In the genomic region with DNA sequence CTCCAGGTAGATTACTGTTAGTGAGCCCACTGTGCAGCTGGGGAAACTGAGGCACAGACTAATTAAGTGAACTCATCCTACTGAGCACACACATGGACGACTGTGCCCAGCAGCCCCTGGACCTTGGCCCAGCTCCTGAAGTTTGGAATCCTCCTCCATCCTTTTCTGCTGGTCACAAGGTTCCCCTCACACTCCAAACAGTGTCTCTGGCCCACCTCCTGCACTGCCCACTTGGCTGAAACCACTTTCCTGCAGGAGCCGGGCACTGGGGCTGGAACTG, we compare ENCODE assay signal across 10 cellular contexts. TPM values are rescaled to one million over a fixed set of nuclear protein-coding genes. Genes with fewer than 3 reads are reported as not detected.
DNase-seq lines count a peak whose midpoint lies in the region; ATAC-seq, FAIRE-seq and TF ChIP-seq lines count a peak whose summit lies in the region.
"Had no signal": no experiment of that assay in that cellular context is flagged by ENCODE, and none has a peak within 500 bp of the region (broad histone marks: within the 10 kb centered on the region; RNA-seq: fewer than 3 reads in every experiment).

No MANE protein-coding gene starts in this region.

- no peak overlapping the region for H2BK5ac ChIP-seq in H1 (ENCODE audit: low read depth, low read length)

- TF ChIP-seq POLR2A in H1 (IDR thresholded peaks at IDR 0.05; ENCODE audit: control extremely low read depth in 1 of 2, low read depth in 2 of 2, low read length in 2 of 2), result no peak
- TF ChIP-seq POLR2A in uterus (IDR thresholded peaks at IDR 0.05), result no peak

- no peak overlapping the region for H3K56ac ChIP-seq in H1 (replicated peaks; ENCODE audit: insufficient read length, low read depth, low read length)

- H3K36me3 ChIP-seq in right atrium auricular region (no peaks in the 10 kb centered on the region), H1 (ENCODE audit: control insufficient read depth in 2 of 4, insufficient read depth in 4 of 4, low read length in 3 of 4) (no peaks in the 10 kb centered on the region), uterus (no peaks in the 10 kb centered on the region)

- intact Hi-C loops in left ventricle myocardium superior (cut with micrococcal nuclease), result no loop called here
- intact Hi-C loops in uterus (cut with DNase I; ENCODE audit: low total_unique reads), result no loop called here

- H2AK5ac ChIP-seq in H1 (ENCODE audit: low read depth, low read length), result 0 out of 2 replicates have a peak overlapping the region, but pooled peaks have one; percentile 48

- FAIRE-seq in H1 (lab: Jason Lieb, UNC), result no peak

- H2BK12ac ChIP-seq in H1 (ENCODE audit: low read depth, low read length), result 0 out of 2 replicates have a peak overlapping the region, but pooled peaks have one; percentile 27

- TF ChIP-seq RAD21 in H1 (IDR thresholded peaks at IDR 0.05 in 1 of 2, conservative IDR thresholded peaks at IDR 0.05 in 1 of 2; ENCODE audit: low read depth in 2 of 2, low read length in 2 of 2), result no peak

- H3K9me3 ChIP-seq in right atrium auricular region (no peaks in the 10 kb centered on the region), H1 (ENCODE audit: insufficient read depth in 2 of 2, low read depth in 1 of 2, low read length in 1 of 2) (no peaks in the 10 kb centered on the region), uterus (no peaks in the 10 kb centered on the region)

- H3K27ac Mint-ChIP-seq in natural killer cell treated with Interleukin-12 subunit alpha and Interleukin-12 subunit beta and Interleukin-15 and Interleukin-18, amount 100 ng/mL, for 72 hours, result peak overlapping the region; percentile 100

- H3K79me2 ChIP-seq in H1 (ENCODE audit: control insufficient read depth in 1 of 2, insufficient read depth in 2 of 2, low read length in 2 of 2), result peaks cover 0 to 6% of the 10 kb centered on the region in 2 experiments; a peak in 2 of 4 replicates

- no peak overlapping the region for H2AFZ ChIP-seq in H1 (ENCODE audit: low read length)

- no peaks in the 10 kb centered on the region for H3K27me3 Mint-ChIP-seq in natural killer cell treated with Interleukin-12 subunit alpha and Interleukin-12 subunit beta and Interleukin-15 and Interleukin-18, amount 100 ng/mL, for 72 hours

- 90% methylated on average over 2 of the region's 2 CpGs; no CpG with 5 or more reads in 1 of the 2 experiments for WGBS in H1 (ENCODE audit: extremely low coverage in 1 of 2, insufficient coverage in 1 of 2, insufficient read length in 1 of 2, insufficient replicate concordance in 2 of 2, low coverage in 1 of 2, low lambda C conversion rate in 2 of 2, missing lambda C conversion rate in 1 of 2), 2 experiments

- ATAC-seq in left ventricle myocardium superior (no peak), HG02642 (IDR thresholded peaks at IDR 0.05; ENCODE audit: poor library complexity, unreplicated experiment) (no peak), GM19452 (IDR thresholded peaks at IDR 0.05; ENCODE audit: unreplicated experiment) (no peak)
- ATAC-seq in natural killer cell treated with Interleukin-12 subunit alpha and Interleukin-12 subunit beta and Interleukin-15 and Interleukin-18, amount 100 ng/mL, for 72 hours, result no peak

- peaks cover 67 to 71% of the 10 kb centered on the region in 2 donors for H3K4me1 Mint-ChIP-seq in natural killer cell treated with Interleukin-12 subunit alpha and Interleukin-12 subunit beta and Interleukin-15 and Interleukin-18, amount 100 ng/mL, for 72 hours (ENCODE audit: low read depth in 2 of 2)

- H3K4me3 Mint-ChIP-seq in natural killer cell treated with Interleukin-12 subunit alpha and Interleukin-12 subunit beta and Interleukin-15 and Interleukin-18, amount 100 ng/mL, for 72 hours, result peak overlapping the region; percentile 93

- no peak for TF ChIP-seq EP300 in H1 (IDR thresholded peaks at IDR 0.05; ENCODE audit: borderline replicate concordance in 1 of 2, low read depth in 2 of 2, low read length in 2 of 2)

- H3K23me2 ChIP-seq in H1 (ENCODE audit: low read depth, low read length), result peaks cover 7% of the 10 kb centered on the region; the same call in 1 of the 2 replicates

- peak overlapping the region; percentile 65; the same call in 1 of the 2 replicates for H4K8ac ChIP-seq in H1 (ENCODE audit: extremely low read depth, insufficient read depth, low read length)

- H3K23ac ChIP-seq in H1 (ENCODE audit: insufficient read length), result no peak overlapping the region

- H3K4me1 ChIP-seq in right atrium auricular region (peaks cover 0 to 82% of the 10 kb centered on the region in 2 donors), H1 (replicated peaks in 1 of 4; ENCODE audit: control insufficient read depth in 3 of 4, insufficient read depth in 4 of 4, low read length in 3 of 4) (peaks cover 16 to 49% (median 41%) of the 10 kb centered on the region in 4 experiments), uterus (peaks cover 0 to 4% of the 10 kb centered on the region in 2 donors)

- no peak overlapping the region for H2BK120ac ChIP-seq in H1 (replicated peaks; ENCODE audit: low read depth, low read length)

- H2BK15ac ChIP-seq in H1 (ENCODE audit: low read length), result peak overlapping the region; percentile 46; the same call in 1 of the 2 replicates

- H3K27me3 ChIP-seq in right atrium auricular region (no peaks in the 10 kb centered on the region), H1 (replicated peaks in 1 of 4; ENCODE audit: control insufficient read depth in 3 of 4, extremely low read depth in 1 of 4, insufficient read depth in 3 of 4, low read length in 3 of 4) (no peaks in the 10 kb centered on the region), uterus (no peaks in the 10 kb centered on the region)

- H3K14ac ChIP-seq in H1 (ENCODE audit: insufficient read length), result no peak overlapping the region

- DNase-seq in right atrium auricular region (ENCODE audit: low spot score) (no peak), left ventricle myocardium superior (no peak), H1 (ENCODE audit: low read depth in 1 of 2, low spot score in 2 of 2) (no peak), uterus (no peak), GM13976 (ENCODE audit: low spot score) (no peak)
- no peak for DNase-seq in natural killer cell treated with Interleukin-12 subunit alpha and Interleukin-12 subunit beta and Interleukin-15 and Interleukin-18, amount 100 ng/mL, for 72 hours (ENCODE audit: low spot score)
- DNase-seq: Karpas-422 had no signal

- H3K18ac ChIP-seq in H1 (ENCODE audit: extremely low read depth, low read length), result no peak overlapping the region

- H3K27ac ChIP-seq in right atrium auricular region (peak overlapping the region; percentile 90 to 94), H1 (ENCODE audit: low read depth, low read length) (no peak overlapping the region), uterus (peak overlapping the region; percentile 42 to 53)

- no peak overlapping the region for H4K91ac ChIP-seq in H1 (replicated peaks; ENCODE audit: insufficient read length, low read length)

- H3K79me1 ChIP-seq in H1 (ENCODE audit: low read depth, low read length), result peaks cover 12% of the 10 kb centered on the region

- no peak overlapping the region for H3K9ac ChIP-seq in H1 (replicated peaks in 1 of 4; ENCODE audit: extremely low read depth in 1 of 4, low read depth in 3 of 4, low read length in 3 of 4)

- H3K4ac ChIP-seq in H1 (replicated peaks; ENCODE audit: insufficient read length, low read depth, low read length), result no peak overlapping the region

- in situ Hi-C loops in GM13976 (cut with MboI; ENCODE audit: low sequenced_read_pairs, unreplicated experiment), result no loop called here

- CTCF ChIA-PET in H1 (lab: Charles Lee; ENCODE audit: partially characterized antibody), result interaction anchor here (0.5 to 20.2 kb wide), 11 partner anchors 10 to 198 kb away, joined by 3 to 446 read pairs (median 3); a partner anchor contains a TSS

- H4K20me1 ChIP-seq in H1 (replicated peaks in 1 of 2; ENCODE audit: control insufficient read depth in 1 of 2, insufficient read depth in 2 of 2, low read length in 2 of 2), result peaks cover 4 to 25% of the 10 kb centered on the region in 2 experiments

- H4K5ac ChIP-seq in H1 (ENCODE audit: insufficient read length, low read depth, low read length), result no peak overlapping the region

- no peaks in the 10 kb centered on the region for H3K36me3 Mint-ChIP-seq in natural killer cell treated with Interleukin-12 subunit alpha and Interleukin-12 subunit beta and Interleukin-15 and Interleukin-18, amount 100 ng/mL, for 72 hours

- TF ChIP-seq CTCF in right atrium auricular region (IDR thresholded peaks at IDR 0.05) (no peak), H1 (IDR thresholded peaks at IDR 0.05; ENCODE audit: control extremely low read depth in 1 of 3, insufficient read depth in 1 of 3, low read depth in 1 of 3, low read length in 3 of 3) (no peak), uterus (IDR thresholded peaks at IDR 0.05) (no peak), GM13976 (IDR thresholded peaks at IDR 0.05; ENCODE audit: borderline replicate concordance, control extremely low read depth, extremely low read depth, insufficient read depth, missing control alignments) (no peak)

- no peaks in the 10 kb centered on the region for H3K9me3 Mint-ChIP-seq in natural killer cell treated with Interleukin-12 subunit alpha and Interleukin-12 subunit beta and Interleukin-15 and Interleukin-18, amount 100 ng/mL, for 72 hours

- POLR2A ChIA-PET in H1 (lab: Charles Lee; ENCODE audit: partially characterized antibody), result interaction anchor here (1.2 kb wide), 1 partner anchor 10 kb away, joined by 3 read pairs; no protein-coding TSS in a partner anchor

- peak overlapping the region in 1 of 2 donors; percentile 18 for H3K4me3 ChIP-seq in right atrium auricular region
- no peak overlapping the region for H3K4me3 ChIP-seq in H1 (ENCODE audit: extremely low read depth in 1 of 4, insufficient read depth in 2 of 4, low read depth in 3 of 4, low read length in 4 of 4)
- no peak overlapping the region for H3K4me3 ChIP-seq in uterus

- peak overlapping the region; percentile 61 for H2BK20ac ChIP-seq in H1 (ENCODE audit: low read length)

- 0 out of 4 replicates have a peak overlapping the region, but pooled peaks of 1 of the 2 experiments have one; percentile 7 for H3K4me2 ChIP-seq in H1 (ENCODE audit: insufficient read depth in 1 of 2, low read depth in 2 of 2, low read length in 2 of 2)

RNA-seq across cellular contexts. Expression of a gene that starts 3.6 kb away (rescaled TPM):
- total RNA-seq in right atrium auricular region, result 10 to 100 TPM; 13.6 to 14.8 TPM
- total RNA-seq in left ventricle myocardium superior, result 17.7 TPM
- 25.9 and 26.2 TPM in 2 replicates for total RNA-seq in H1 (2021; fragmentation: NEBNext Ultra II Directional; extraction: Animal tissue kit (Norgen Biotek cat#: 25700))
- 21.2 and 27.9 TPM in 2 replicates for polyA plus RNA-seq in H1 (2011; rRNA removed)
- 15.5 TPM for polyA plus RNA-seq in H1 (2011; cell fraction: cytosol; rRNA removed)
- polyA plus RNA-seq in H1 (2011; cell fraction: nucleus; rRNA removed), result 46.6 TPM
- polyA plus RNA-seq in H1 (2012, experiment 1 of 2), result 16.4 to 25.4 TPM (median 22.4 TPM) in 4 replicates
- polyA plus RNA-seq in H1 (2012, experiment 2 of 2), result 15.6 TPM
- 30.8 TPM for polyA plus RNA-seq in H1 (2013, experiment 1 of 2)
- polyA plus RNA-seq in H1 (2013, experiment 2 of 2), result 30.3 TPM
- 12.5 and 16.5 TPM in 2 replicates for polyA minus RNA-seq in H1 (2011; rRNA and poly(A)+ RNA removed)
- polyA minus RNA-seq in H1 (2011; cell fraction: cytosol; rRNA and poly(A)+ RNA removed), result 16.4 TPM
- polyA minus RNA-seq in H1 (2011; cell fraction: nucleus; rRNA and poly(A)+ RNA removed), result 22.9 TPM
- total RNA-seq in natural killer cell treated with Interleukin-12 subunit alpha and Interleukin-12 subunit beta and Interleukin-15 and Interleukin-18, amount 100 ng/mL, for 72 hours, result 100 to 1,000 TPM; 156 to 234 TPM
- 10 to 100 TPM in 2 of 4 donors, 1 to 10 TPM in 2; 3.8 to 26.1 (median 8.4) TPM for total RNA-seq in uterus

RNA-seq across cellular contexts. Expression of a gene that starts 30.2 kb away (rescaled TPM):
- total RNA-seq in right atrium auricular region (not detected), left ventricle myocardium superior (not detected), uterus (not detected)
- not detected in 2 replicates for total RNA-seq in H1 (2021; fragmentation: NEBNext Ultra II Directional; extraction: Animal tissue kit (Norgen Biotek cat#: 25700))
- polyA plus RNA-seq in H1 (2011; rRNA removed), result 0.53 and 1.1 TPM in 2 replicates
- polyA plus RNA-seq in H1 (2011; cell fraction: cytosol; rRNA removed), result 0.43 TPM
- polyA plus RNA-seq in H1 (2011; cell fraction: nucleus; rRNA removed), result 1.5 TPM
- polyA plus RNA-seq in H1 (2012, experiment 1 of 2), result 0.46 to 0.76 TPM (median 0.68 TPM) in 4 replicates
- not detected for polyA plus RNA-seq in H1 (2012, experiment 2 of 2)
- 0.16 TPM for polyA plus RNA-seq in H1 (2013, experiment 1 of 2)
- polyA plus RNA-seq in H1 (2013, experiment 2 of 2), result 0.13 TPM
- polyA minus RNA-seq in H1 (2011; rRNA and poly(A)+ RNA removed), result not detected in 2 replicates
- not detected for polyA minus RNA-seq in H1 (2011; cell fraction: cytosol; rRNA and poly(A)+ RNA removed)
- polyA minus RNA-seq in H1 (2011; cell fraction: nucleus; rRNA and poly(A)+ RNA removed), result not detected
- under 1 TPM in 1 of 2 donors, not detected in 1; 0.78 TPM for total RNA-seq in natural killer cell treated with Interleukin-12 subunit alpha and Interleukin-12 subunit beta and Interleukin-15 and Interleukin-18, amount 100 ng/mL, for 72 hours
- total RNA-seq: SK-MEL-5 had no signal

RNA-seq across cellular contexts. Expression of a gene that starts 39.9 kb away (rescaled TPM):
- total RNA-seq in right atrium auricular region (10 to 100 TPM; 23.0 to 48.7 TPM), left ventricle myocardium superior (28.0 TPM), uterus (10 to 100 TPM in 2 of 4 donors, 1 to 10 TPM in 2; 7.8 to 33.2 (median 19.8) TPM)
- 3.7 and 4.0 TPM in 2 replicates for total RNA-seq in H1 (2021; fragmentation: NEBNext Ultra II Directional; extraction: Animal tissue kit (Norgen Biotek cat#: 25700))
- polyA plus RNA-seq in H1 (2011; rRNA removed), result 2.7 and 3.3 TPM in 2 replicates
- 1.7 TPM for polyA plus RNA-seq in H1 (2011; cell fraction: cytosol; rRNA removed)
- polyA plus RNA-seq in H1 (2011; cell fraction: nucleus; rRNA removed), result 1.7 TPM
- polyA plus RNA-seq in H1 (2012, experiment 1 of 2), result 1.4 to 3.4 TPM (median 2.9 TPM) in 4 replicates
- 4.0 TPM for polyA plus RNA-seq in H1 (2012, experiment 2 of 2)
- 2.8 TPM for polyA plus RNA-seq in H1 (2013, experiment 1 of 2)
- 2.8 TPM for polyA plus RNA-seq in H1 (2013, experiment 2 of 2)
- polyA minus RNA-seq in H1 (2011; rRNA and poly(A)+ RNA removed), result 0.19 and 1.4 TPM in 2 replicates
- 0.66 TPM for polyA minus RNA-seq in H1 (2011; cell fraction: cytosol; rRNA and poly(A)+ RNA removed)
- 0.80 TPM for polyA minus RNA-seq in H1 (2011; cell fraction: nucleus; rRNA and poly(A)+ RNA removed)
- 1 to 10 TPM; 1.0 to 2.9 TPM for total RNA-seq in natural killer cell treated with Interleukin-12 subunit alpha and Interleukin-12 subunit beta and Interleukin-15 and Interleukin-18, amount 100 ng/mL, for 72 hours

RNA-seq across cellular contexts. Expression of a gene that starts 42.2 kb away (rescaled TPM):
- total RNA-seq in right atrium auricular region (1 to 10 TPM; 2.1 to 3.5 TPM), left ventricle myocardium superior (4.3 TPM), uterus (10 to 100 TPM in 1 of 4 donors, under 1 TPM in 2, not detected in 1; 0.26 to 13.4 (median 0.69) TPM)
- 1.4 and 2.1 TPM in 2 replicates for total RNA-seq in H1 (2021; fragmentation: NEBNext Ultra II Directional; extraction: Animal tissue kit (Norgen Biotek cat#: 25700))
- 0.77 and 1.1 TPM in 2 replicates for polyA plus RNA-seq in H1 (2011; rRNA removed)
- 1.4 TPM for polyA plus RNA-seq in H1 (2011; cell fraction: cytosol; rRNA removed)
- 3.1 TPM for polyA plus RNA-seq in H1 (2011; cell fraction: nucleus; rRNA removed)
- 1.1 to 1.6 TPM (median 1.5 TPM) in 4 replicates for polyA plus RNA-seq in H1 (2012, experiment 1 of 2)
- 2.3 TPM for polyA plus RNA-seq in H1 (2012, experiment 2 of 2)
- polyA plus RNA-seq in H1 (2013, experiment 1 of 2), result 2.0 TPM
- 1.5 TPM for polyA plus RNA-seq in H1 (2013, experiment 2 of 2)
- 0.12 and 0.22 TPM in 2 replicates for polyA minus RNA-seq in H1 (2011; rRNA and poly(A)+ RNA removed)
- polyA minus RNA-seq in H1 (2011; cell fraction: cytosol; rRNA and poly(A)+ RNA removed), result not detected
- 3.5 TPM for polyA minus RNA-seq in H1 (2011; cell fraction: nucleus; rRNA and poly(A)+ RNA removed)
- total RNA-seq in natural killer cell treated with Interleukin-12 subunit alpha and Interleukin-12 subunit beta and Interleukin-15 and Interleukin-18, amount 100 ng/mL, for 72 hours, result under 1 TPM in 1 of 2 donors, not detected in 1; 0.78 TPM

RNA-seq across cellular contexts. Expression of a gene that starts 44.7 kb away (rescaled TPM):
- total RNA-seq in right atrium auricular region (10 to 100 TPM; 19.5 to 21.8 TPM), left ventricle myocardium superior (39.0 TPM), uterus (10 to 100 TPM in 2 of 4 donors, 1 to 10 TPM in 2; 5.0 to 31.5 (median 17.9) TPM)
- total RNA-seq in H1 (2021; fragmentation: NEBNext Ultra II Directional; extraction: Animal tissue kit (Norgen Biotek cat#: 25700)), result 63.0 and 65.6 TPM in 2 replicates
- 24.4 and 34.1 TPM in 2 replicates for polyA plus RNA-seq in H1 (2011; rRNA removed)
- 26.6 TPM for polyA plus RNA-seq in H1 (2011; cell fraction: cytosol; rRNA removed)
- 63.4 TPM for polyA plus RNA-seq in H1 (2011; cell fraction: nucleus; rRNA removed)
- 37.4 to 63.3 TPM (median 56.2 TPM) in 4 replicates for polyA plus RNA-seq in H1 (2012, experiment 1 of 2)
- 31.8 TPM for polyA plus RNA-seq in H1 (2012, experiment 2 of 2)
- polyA plus RNA-seq in H1 (2013, experiment 1 of 2), result 25.8 TPM
- 23.6 TPM for polyA plus RNA-seq in H1 (2013, experiment 2 of 2)
- 119 and 174 TPM in 2 replicates for polyA minus RNA-seq in H1 (2011; rRNA and poly(A)+ RNA removed)
- polyA minus RNA-seq in H1 (2011; cell fraction: cytosol; rRNA and poly(A)+ RNA removed), result 36.0 TPM
- polyA minus RNA-seq in H1 (2011; cell fraction: nucleus; rRNA and poly(A)+ RNA removed), result 29.6 TPM
- total RNA-seq in natural killer cell treated with Interleukin-12 subunit alpha and Interleukin-12 subunit beta and Interleukin-15 and Interleukin-18, amount 100 ng/mL, for 72 hours, result 10 to 100 TPM; 46.7 to 66.9 TPM
